In the genomic region with DNA sequence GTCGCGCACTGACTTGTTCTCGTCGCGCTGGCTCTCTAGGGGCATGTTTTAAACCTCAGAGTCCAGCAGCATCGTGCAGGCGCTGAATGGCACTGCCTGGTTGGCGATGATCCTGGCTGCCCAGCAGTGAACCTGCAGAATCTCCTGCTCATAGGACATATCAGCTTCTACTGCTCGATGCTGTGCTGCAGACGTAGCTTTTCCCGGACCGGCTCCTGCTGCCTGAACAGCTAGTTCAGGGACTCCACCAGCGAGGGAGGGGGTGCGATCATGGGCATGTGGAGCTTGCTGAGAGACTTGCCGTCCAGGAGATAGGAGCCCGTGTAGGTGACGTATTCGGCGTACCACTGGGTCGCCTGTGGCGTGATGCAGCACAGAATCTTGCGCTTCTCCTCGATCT, we compare ENCODE assay signal across 35 cellular contexts.
"Had no signal": no experiment of that assay in that cellular context is flagged by ENCODE, and none has a peak within 500 bp of the region (broad histone marks: within the 10 kb centered on the region; RNA-seq: fewer than 3 reads in every experiment).

No MANE protein-coding gene starts in this region.

- H3K4me3 Mint-ChIP-seq: activated CD4-positive, alpha-beta memory T cell treated with anti-CD3 and anti-CD28 coated beads, Interleukin-2, amount 10 ng/mL, durations not matched to agents 7 days and 5 days; activated CD8-positive, alpha-beta memory T cell treated with anti-CD3 and anti-CD28 coated beads, Interleukin-2, amount 10 ng/mL, durations not matched to agents 7 days and 5 days; activated naive CD4-positive, alpha-beta T cell treated with anti-CD3 and anti-CD28 coated beads, Interleukin-2, amount 10 ng/mL, durations not matched to agents 7 days and 5 days; activated naive CD8-positive, alpha-beta T cell; activated naive CD8-positive, alpha-beta T cell treated with anti-CD3 and anti-CD28 coated beads, Interleukin-2, amount 50 U/mL, for 24 hours had no signal

- H3K27ac Mint-ChIP-seq: activated CD4-positive, alpha-beta memory T cell treated with anti-CD3 and anti-CD28 coated beads, Interleukin-2, amount 10 ng/mL, durations not matched to agents 7 days and 5 days; activated CD8-positive, alpha-beta memory T cell treated with anti-CD3 and anti-CD28 coated beads, Interleukin-2, amount 10 ng/mL, durations not matched to agents 7 days and 5 days; activated naive CD4-positive, alpha-beta T cell treated with anti-CD3 and anti-CD28 coated beads, Interleukin-2, amount 10 ng/mL, durations not matched to agents 7 days and 5 days; activated naive CD8-positive, alpha-beta T cell; activated naive CD8-positive, alpha-beta T cell treated with anti-CD3 and anti-CD28 coated beads, Interleukin-2, amount 50 U/mL, for 24 hours had no signal

- H3K27me3 Mint-ChIP-seq: activated CD4-positive, alpha-beta memory T cell treated with anti-CD3 and anti-CD28 coated beads, Interleukin-2, amount 10 ng/mL, durations not matched to agents 7 days and 5 days; activated CD8-positive, alpha-beta memory T cell treated with anti-CD3 and anti-CD28 coated beads, Interleukin-2, amount 10 ng/mL, durations not matched to agents 7 days and 5 days; activated naive CD4-positive, alpha-beta T cell treated with anti-CD3 and anti-CD28 coated beads, Interleukin-2, amount 10 ng/mL, durations not matched to agents 7 days and 5 days; activated naive CD8-positive, alpha-beta T cell; activated naive CD8-positive, alpha-beta T cell treated with anti-CD3 and anti-CD28 coated beads, Interleukin-2, amount 50 U/mL, for 24 hours had no signal

- DNase-seq: activated CD4-positive, alpha-beta memory T cell treated with anti-CD3 and anti-CD28 coated beads, Interleukin-2, amount 10 ng/mL, durations not matched to agents 7 days and 5 days; activated CD4-positive, alpha-beta T cell treated with anti-CD3 and anti-CD28 coated beads for 1 hour; activated CD4-positive, alpha-beta T cell treated with anti-CD3 and anti-CD28 coated beads for 48 hours; activated CD4-positive, CD25-positive, alpha-beta regulatory T cell; activated CD8-positive, alpha-beta memory T cell treated with anti-CD3 and anti-CD28 coated beads for 24 hours; activated CD8-positive, alpha-beta memory T cell treated with anti-CD3 and anti-CD28 coated beads, Interleukin-2, amount 10 ng/mL, durations not matched to agents 7 days and 5 days; activated CD8-positive, alpha-beta memory T cell treated with anti-CD3 and anti-CD28 coated beads, Interleukin-2, amount 50 U/mL, for 48 hours; activated effector memory CD4-positive, alpha-beta T cell treated with Interleukin-2 at 50 U/mL for 16 hours; activated naive CD4-positive, alpha-beta T cell treated with anti-CD3 and anti-CD28 coated beads, Interleukin-2, amount 10 ng/mL, durations not matched to agents 7 days and 5 days; activated naive CD8-positive, alpha-beta T cell treated with anti-CD3 and anti-CD28 coated beads, Interleukin-2, amount 50 U/mL, for 24 hours; activated T-cell treated with anti-CD3 and anti-CD28 coated beads, Interleukin-2, amount 50 U/mL, for 48 hours; anterior cingulate cortex; brain microvascular endothelial cell; MM.1S; NCI-H1092 treated with DMSO at 0.1 percent for 48 hours; NCI-H1417; NCI-H146; NCI-H187; NCI-H2029 treated with DMSO at 0.1 percent for 48 hours; NCI-H2107; NCI-H2171; NCI-H2227 treated with DMSO at 0.1 percent for 48 hours; NCI-H446; NCI-H510A treated with DMSO at 0.1 percent for 48 hours; NCI-H526 treated with DMSO at 0.1 percent for 48 hours; PC-3; RPMI8226; SW 1271; T-helper 1 cell; T-helper 2 cell; T-helper 9 cell had no signal

- H3K4me2 ChIP-seq: KMS-11 had no signal

- H3K27me3 ChIP-seq: brain microvascular endothelial cell, Peyer's patch had no signal

- H3K9ac ChIP-seq: KMS-11 had no signal

- H3K36me3 Mint-ChIP-seq: activated CD8-positive, alpha-beta memory T cell treated with anti-CD3 and anti-CD28 coated beads, Interleukin-2, amount 10 ng/mL, durations not matched to agents 7 days and 5 days; activated naive CD4-positive, alpha-beta T cell treated with anti-CD3 and anti-CD28 coated beads, Interleukin-2, amount 10 ng/mL, durations not matched to agents 7 days and 5 days; activated naive CD8-positive, alpha-beta T cell had no signal

- H3K36me3 ChIP-seq: brain microvascular endothelial cell, Peyer's patch had no signal

- H3K4me1 Mint-ChIP-seq: activated CD4-positive, alpha-beta memory T cell treated with anti-CD3 and anti-CD28 coated beads, Interleukin-2, amount 10 ng/mL, durations not matched to agents 7 days and 5 days; activated CD8-positive, alpha-beta memory T cell treated with anti-CD3 and anti-CD28 coated beads, Interleukin-2, amount 10 ng/mL, durations not matched to agents 7 days and 5 days; activated naive CD4-positive, alpha-beta T cell treated with anti-CD3 and anti-CD28 coated beads, Interleukin-2, amount 10 ng/mL, durations not matched to agents 7 days and 5 days; activated naive CD8-positive, alpha-beta T cell treated with anti-CD3 and anti-CD28 coated beads, Interleukin-2, amount 50 U/mL, for 24 hours had no signal

- H3K27ac ChIP-seq: brain microvascular endothelial cell, KMS-11, Peyer's patch, VCaP had no signal

- H3K4me1 ChIP-seq: Peyer's patch had no signal

- H3K4me3 ChIP-seq: Peyer's patch had no signal

- ATAC-seq: activated CD8-positive, alpha-beta memory T cell treated with anti-CD3 and anti-CD28 coated beads, Interleukin-2, amount 10 ng/mL, durations not matched to agents 7 days and 5 days; activated naive CD8-positive, alpha-beta T cell treated with anti-CD3 and anti-CD28 coated beads, Interleukin-2, amount 50 U/mL, for 24 hours; PC-3 had no signal
